Comparison of ENCODE assay signal across 23 cellular contexts in genomic region chr5:62100201-62100600, GRCh38.
"Had no signal": no experiment of that assay in that cellular context is flagged by ENCODE, and none has a peak within 500 bp of the region (broad histone marks: within the 10 kb centered on the region; RNA-seq: fewer than 3 reads in every experiment).

No MANE protein-coding gene starts in this region.

- H3K4me1 ChIP-seq: ascending aorta, SJCRH30 had no signal

- DNase-seq: activated CD4-positive, alpha-beta T cell treated with anti-CD3 and anti-CD28 coated beads, Interleukin-2, amount 10 ng/mL, durations not matched to agents 24 days and 14 days; activated CD4-positive, alpha-beta T cell treated with anti-CD3 and anti-CD28 coated beads, Interleukin-2, amount 50 U/mL, for 4 hours; activated CD8-positive, alpha-beta T cell treated with anti-CD3 and anti-CD28 coated beads for 36 hours; activated gamma-delta T cell; activated naive CD4-positive, alpha-beta T cell treated with Interleukin-2 at 50 U/mL for 16 hours; activated naive CD8-positive, alpha-beta T cell treated with anti-CD3 and anti-CD28 coated beads, Interleukin-2, amount 10 ng/mL, durations not matched to agents 7 days and 5 days; activated T-cell treated with anti-CD3 and anti-CD28 coated beads, Interleukin-2, amount 50 U/mL, for 1 hour; amygdala; central memory CD4-positive, alpha-beta T cell; NCI-H1105; NCI-H1417 treated with DMSO at 0.1 percent for 48 hours; NCI-H187 treated with DMSO at 0.1 percent for 48 hours; NCI-H2081; NCI-H2171 treated with DMSO at 0.1 percent for 48 hours; NCI-H226; NCI-H446 treated with DMSO at 0.1 percent for 48 hours; NCI-H524; PC-9; SHP77; SJCRH30 had no signal

- H3K36me3 ChIP-seq: ascending aorta, SJCRH30 had no signal

- H2AFZ ChIP-seq: PC-9 had no signal

- ATAC-seq: activated CD8-positive, alpha-beta T cell treated with anti-CD3 and anti-CD28 coated beads for 36 hours; K562 had no signal

- H3K4me2 ChIP-seq: PC-9 had no signal

- H3K27ac ChIP-seq: ascending aorta, PC-9, SJCRH30, SK-N-MC had no signal

- H3K9me3 ChIP-seq: SJCRH30 had no signal

- H3K4me3 ChIP-seq: ascending aorta, K562, PC-9, SJCRH30, SK-N-MC had no signal

- H3K27me3 ChIP-seq: ascending aorta, SJCRH30 had no signal
